In genomic region chr17:39834017-39834416, GRCh38 we compare ENCODE assay signal across 2 cellular contexts.
TF ChIP-seq lines count a peak whose summit lies in the region.

No MANE protein-coding gene starts in this region.

TF ChIP-seq in GM23338, 12 proteins besides CTCF, POLR2A, EP300 and RAD21:
- TF ChIP-seq POLR2AphosphoS5 (IDR thresholded peaks at IDR 0.05; ENCODE audit: low read depth): no peak
- no peak for TF ChIP-seq STAT1 (IDR thresholded peaks at IDR 0.05; ENCODE audit: unreplicated experiment)
- TF ChIP-seq JUNB (IDR thresholded peaks at IDR 0.05; ENCODE audit: unreplicated experiment): no peak
- TF ChIP-seq EZH2 (IDR thresholded peaks at IDR 0.05; ENCODE audit: low read depth, unreplicated experiment): no peak
- TF ChIP-seq ZNF331 (CRISPR knock-in tag; IDR thresholded peaks at IDR 0.05; ENCODE audit: low read depth): no peak
- TF ChIP-seq ETS1 (IDR thresholded peaks at IDR 0.05): no peak
- TF ChIP-seq REST (IDR thresholded peaks at IDR 0.05; ENCODE audit: unreplicated experiment): no peak
- no peak for TF ChIP-seq CREB1 (CRISPR knock-in tag; IDR thresholded peaks at IDR 0.05; ENCODE audit: low read depth)

TF ChIP-seq in GM12878, 131 proteins besides CTCF, POLR2A, EP300 and RAD21:
- TF ChIP-seq RUNX3 (IDR thresholded peaks at IDR 0.05; ENCODE audit: low read length) (peak; percentile 24; the same call in 1 of the 2 replicates), SMAD1 (IDR thresholded peaks at IDR 0.05; ENCODE audit: low read depth, partially characterized antibody) (no peak)
